Comparison of ENCODE assay signal across 17 cellular contexts in genomic region chr16:58124601-58124915, GRCh38. TPM values are rescaled to one million over a fixed set of nuclear protein-coding genes. Genes with fewer than 3 reads are reported as not detected.
DNase-seq lines count a peak whose midpoint lies in the region; ATAC-seq and TF ChIP-seq lines count a peak whose summit lies in the region.
"Had no signal": no experiment of that assay in that cellular context is flagged by ENCODE, and none has a peak within 500 bp of the region (broad histone marks: within the 10 kb centered on the region; RNA-seq: fewer than 3 reads in every experiment).

No MANE protein-coding gene starts in this region.

- H3K27me3 ChIP-seq in cardiac muscle cell (no peaks in the 10 kb centered on the region), right atrium auricular region (no peaks in the 10 kb centered on the region), tibial nerve (no peaks in the 10 kb centered on the region)
- H3K27me3 ChIP-seq: hepatocyte, right lobe of liver had no signal

- H3K9me3 ChIP-seq in cardiac muscle cell (ENCODE audit: low read depth) (no peaks in the 10 kb centered on the region), right atrium auricular region (no peaks in the 10 kb centered on the region), tibial nerve (no peaks in the 10 kb centered on the region)
- H3K9me3 ChIP-seq: right lobe of liver had no signal

- no peak for TF ChIP-seq EP300 in tibial nerve (IDR thresholded peaks at IDR 0.05)

- TF ChIP-seq POLR2A in tibial nerve (IDR thresholded peaks at IDR 0.05), result no peak

- DNase-seq in cardiac muscle cell (ENCODE audit: low read depth in 1 of 2, low spot score in 1 of 2) (no peak), right atrium auricular region (ENCODE audit: low spot score) (no peak), astrocyte of the spinal cord (ENCODE audit: low read depth, low spot score) (peak; percentile 18), foreskin fibroblast (peak; percentile 72 to 82), tibial nerve (ENCODE audit: low spot score in 2 of 2) (no peak), NOMO-1 treated with dmso at 0.1 percent for 144 hours (lab: John Stamatoyannopoulos, UW; ENCODE audit: unreplicated experiment) (no peak), NCI-H524 treated with DMSO at 0.1 percent for 48 hours (lab: John Stamatoyannopoulos, UW) (no peak)
- DNase-seq: ACHN; activated naive CD4-positive, alpha-beta T cell treated with Interleukin-2 at 50 U/mL for 16 hours; naive thymus-derived CD8-positive, alpha-beta T cell; NCI-H1048; right lobe of liver; stimulated activated naive B cell treated with anti-CD40 and anti-IgM and Interleukin-4, amounts not matched to agents 10 μg/mL and 1 μg/mL and 100 μg/mL, for 72 hours had no signal

- in situ Hi-C loops in astrocyte of the spinal cord (cut with HindIII; ENCODE audit: low sequenced_read_pairs), result no loop called here

- TF ChIP-seq CTCF in cardiac muscle cell (IDR thresholded peaks at IDR 0.05; ENCODE audit: low read depth, low read length) (no peak), right atrium auricular region (IDR thresholded peaks at IDR 0.05) (no peak), astrocyte of the spinal cord (IDR thresholded peaks at IDR 0.05; ENCODE audit: low read depth, low read length) (no peak), foreskin fibroblast (IDR thresholded peaks at IDR 0.05; ENCODE audit: low read depth, low read length) (no peak), tibial nerve (IDR thresholded peaks at IDR 0.05) (no peak)

- H3K4me3 ChIP-seq in cardiac muscle cell (no peak overlapping the region), right atrium auricular region (no peak overlapping the region), astrocyte of the spinal cord (ENCODE audit: low read depth, low read length) (no peak overlapping the region), foreskin fibroblast (ENCODE audit: low read depth in 1 of 2, low read length in 2 of 2) (no peak overlapping the region), tibial nerve (no peak overlapping the region)
- H3K4me3 ChIP-seq: GM23338, hepatocyte, right lobe of liver, SK-N-MC had no signal

- 32 to 47% methylated on average over 1 of the region's 1 CpG for WGBS in tibial nerve, 2 donors

- H3K4me1 ChIP-seq in cardiac muscle cell (ENCODE audit: low read depth) (peaks cover 64% of the 10 kb centered on the region), right atrium auricular region (peaks cover 0 to 80% of the 10 kb centered on the region in 2 donors), tibial nerve (peaks cover 0 to 89% (median 55%) of the 10 kb centered on the region in 4 donors)

- peak overlapping the region; percentile 53 for H3K27ac ChIP-seq in cardiac muscle cell
- no peak overlapping the region for H3K27ac ChIP-seq in right atrium auricular region
- H3K27ac ChIP-seq in tibial nerve, result peak overlapping the region in 3 of 4 donors; percentile 11 to 98 (median 94)
- H3K27ac ChIP-seq: hepatocyte, right lobe of liver, SK-N-MC had no signal

- no peaks in the 10 kb centered on the region for H3K36me3 ChIP-seq in cardiac muscle cell
- H3K36me3 ChIP-seq in right atrium auricular region, result no peaks in the 10 kb centered on the region
- H3K36me3 ChIP-seq in tibial nerve, result no peaks in the 10 kb centered on the region
- H3K36me3 ChIP-seq: right lobe of liver had no signal

- ATAC-seq in GM21529 (IDR thresholded peaks at IDR 0.05; ENCODE audit: unreplicated experiment), result no peak
- ATAC-seq: GM23338; naive thymus-derived CD8-positive, alpha-beta T cell; right lobe of liver; stimulated activated naive B cell treated with anti-CD40 and anti-IgM and Interleukin-4, amounts not matched to agents 10 μg/mL and 1 μg/mL and 100 μg/mL, for 72 hours had no signal

RNA-seq across cellular contexts. Expression of gene CFAP20, which starts 4.6 kb away (rescaled TPM):
- total RNA-seq in cardiac muscle cell, result 154 and 198 TPM in 2 replicates
- polyA plus RNA-seq in cardiac muscle cell, result 118 and 137 TPM in 2 replicates
- 10 to 100 TPM; 36.9 to 64.2 TPM for total RNA-seq in right atrium auricular region
- total RNA-seq in tibial nerve, result 10 to 100 TPM; 19.9 to 32.4 (median 25.6) TPM

Comparison
In these comparisons a context has a peak if more than half of its experiments do, and no peak if none do; other contexts are left out.
1. H3K27ac ChIP-seq: peak in cardiac muscle cell (single experiment) and tibial nerve (3 of 4); none in right atrium auricular region (0 of 2).
2. DNase-seq: peak in astrocyte of the spinal cord (single experiment) and foreskin fibroblast (2 of 2); none in cardiac muscle cell (0 of 2), right atrium auricular region (single experiment), tibial nerve (0 of 2), NOMO-1 treated with dmso at 0.1 percent for 144 hours (single experiment) and NCI-H524 treated with DMSO at 0.1 percent for 48 hours (single experiment).